In the genomic region with DNA sequence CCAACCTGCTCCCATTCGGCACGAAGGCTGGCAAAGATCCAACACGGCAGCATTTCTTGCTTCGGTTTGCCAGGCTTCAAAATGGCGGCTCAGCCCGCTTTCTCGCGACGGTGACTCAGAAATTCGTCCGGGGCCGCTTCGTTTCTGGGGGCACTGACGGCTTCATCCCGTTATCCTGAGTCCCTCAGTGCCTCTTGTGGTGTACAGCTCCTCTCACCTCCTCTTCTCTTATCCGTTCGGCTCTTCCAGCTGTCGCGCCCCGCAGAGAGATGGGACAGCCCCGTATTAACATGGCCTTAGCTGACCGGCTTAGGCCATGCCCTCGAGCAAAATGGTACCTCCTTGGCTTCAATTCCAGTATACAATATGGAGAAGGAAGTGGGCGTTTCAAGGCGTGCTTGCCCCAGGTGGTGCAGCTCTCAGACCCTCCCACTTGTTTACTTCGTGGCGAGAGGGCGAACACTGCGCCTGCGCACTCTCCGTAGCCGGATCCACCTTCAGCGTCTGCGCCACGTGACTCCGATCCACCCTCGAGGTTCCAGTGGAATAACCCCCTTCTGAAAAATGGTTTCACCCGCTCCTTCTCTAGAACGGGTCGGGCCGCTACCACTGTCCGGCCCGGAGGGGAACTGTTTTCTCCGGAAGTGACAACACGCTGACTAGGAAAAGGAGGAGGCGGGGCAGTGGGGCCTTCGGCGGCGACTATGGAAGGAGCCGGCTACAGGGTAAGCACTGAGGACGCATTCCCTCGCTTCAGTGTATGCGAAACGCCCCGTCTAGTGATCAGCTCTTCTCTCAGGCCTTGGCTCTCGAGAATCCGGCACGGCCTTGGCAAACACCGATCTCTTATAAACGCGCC, we compare ENCODE assay signal across 8 cellular contexts. TPM values are rescaled to one million over a fixed set of nuclear protein-coding genes. Genes with fewer than 3 reads are reported as not detected.
DNase-seq lines count a peak whose midpoint lies in the region; FAIRE-seq and TF ChIP-seq lines count a peak whose summit lies in the region.

A gene (minus strand): TSS at position 336 of the 859 bp plus-strand sequence. CDS start 4,060 bp downstream, outside the sequence.
A gene (plus strand): TSS at position 683 of the 859 bp plus-strand sequence. CDS start 22 bp downstream, at position 705.

- peak within 1 kb of the TSS; percentile 27 for H3K4ac ChIP-seq in neuronal stem cell (ENCODE audit: low read length)

- peak; percentile 98 for FAIRE-seq in frontal cortex (lab: Jason Lieb, UNC)

- H3K36me3 ChIP-seq in neuronal stem cell (replicated peaks in 1 of 2; ENCODE audit: control insufficient read depth in 2 of 2, insufficient read depth in 2 of 2, low read length in 2 of 2), result peaks cover 32 to 33% of the 10 kb centered on the region in 2 donors

- peak within 1 kb of the TSS; percentile 92 for H3K14ac ChIP-seq in neuronal stem cell (ENCODE audit: low read length)

- no peaks in the 10 kb centered on the region for H3K27me3 ChIP-seq in neuronal stem cell (ENCODE audit: control insufficient read depth in 3 of 3, insufficient read depth in 3 of 3, low read depth in 1 of 3, low read length in 3 of 3)

- peak within 1 kb of the TSS; percentile 100 for H3K9ac ChIP-seq in neuronal stem cell (ENCODE audit: low read depth, low read length, poor library complexity)

- peak within 1 kb of the TSS; percentile 99 for H3K18ac ChIP-seq in neuronal stem cell (ENCODE audit: low read length)

- TF ChIP-seq POLR2A in NB4 (IDR thresholded peaks at IDR 0.05; ENCODE audit: extremely low read depth, insufficient read length), result peak; percentile 62

- H3K27ac Mint-ChIP-seq in HFFc6, result no peak within 1 kb of the TSS
- H3K27ac Mint-ChIP-seq in activated naive CD4-positive, alpha-beta T cell treated with anti-CD3 and anti-CD28 coated beads for 36 hours, result no peak within 1 kb of the TSS

- peaks cover 23% of the 10 kb centered on the region for H3K4me1 Mint-ChIP-seq in HFFc6 (ENCODE audit: low read depth)
- peaks cover 28% of the 10 kb centered on the region for H3K4me1 Mint-ChIP-seq in activated naive CD4-positive, alpha-beta T cell treated with anti-CD3 and anti-CD28 coated beads for 36 hours (ENCODE audit: low read depth)

- no peak within 1 kb of the TSS for H3K4me3 Mint-ChIP-seq in HFFc6
- no peak within 1 kb of the TSS for H3K4me3 Mint-ChIP-seq in activated naive CD4-positive, alpha-beta T cell treated with anti-CD3 and anti-CD28 coated beads for 36 hours

- intact Hi-C loops in activated naive CD4-positive, alpha-beta T cell treated with anti-CD3 and anti-CD28 coated beads for 36 hours (cut with micrococcal nuclease), result loop anchor here (1.0 to 10.0 kb wide), 12 partner anchors 8 to 542 kb away; a partner anchor contains a TSS

- no CpG with 5 or more reads among the region's 61 CpGs for WGBS in neuronal stem cell (ENCODE audit: extremely low coverage in 2 of 2, insufficient read length in 2 of 2, insufficient replicate concordance in 1 of 2), 2 donors

- H2AK5ac ChIP-seq in neuronal stem cell (ENCODE audit: low read depth, low read length), result peak within 1 kb of the TSS; percentile 47

- H4K91ac ChIP-seq in neuronal stem cell (ENCODE audit: low read depth, low read length, poor library complexity), result peak within 1 kb of the TSS; percentile 38

- no peaks in the 10 kb centered on the region; the same call in none of the 2 replicates for H3K27me3 Mint-ChIP-seq in HFFc6 (ENCODE audit: insufficient read depth)
- H3K27me3 Mint-ChIP-seq in activated naive CD4-positive, alpha-beta T cell treated with anti-CD3 and anti-CD28 coated beads for 36 hours (ENCODE audit: low read depth), result no peaks in the 10 kb centered on the region

- H3K79me1 ChIP-seq in neuronal stem cell (ENCODE audit: low read depth, low read length), result peaks cover 17% of the 10 kb centered on the region

- H2BK120ac ChIP-seq in neuronal stem cell (ENCODE audit: low read depth, low read length), result peak within 1 kb of the TSS; percentile 52

- H2AFZ ChIP-seq in neuronal stem cell (ENCODE audit: low read length), result peak within 1 kb of the TSS; percentile 93

- no peaks in the 10 kb centered on the region for H3K9me3 Mint-ChIP-seq in HFFc6
- H3K9me3 Mint-ChIP-seq in activated naive CD4-positive, alpha-beta T cell treated with anti-CD3 and anti-CD28 coated beads for 36 hours, result no peaks in the 10 kb centered on the region

- H3K4me1 ChIP-seq in neuronal stem cell (ENCODE audit: control insufficient read depth in 2 of 2, insufficient read depth in 1 of 2, low read depth in 1 of 2, low read length in 2 of 2), result peaks cover 10 to 12% of the 10 kb centered on the region in 2 donors

- peak within 1 kb of the TSS; percentile 97 for H3K4me2 ChIP-seq in neuronal stem cell (ENCODE audit: insufficient read depth, low read length, poor library complexity, severe bottlenecking)

- no peak within 1 kb of the TSS for H2BK12ac ChIP-seq in neuronal stem cell (ENCODE audit: low read length)

- peak within 1 kb of the TSS; percentile 81 for H2BK15ac ChIP-seq in neuronal stem cell (ENCODE audit: low read length)

- H4K8ac ChIP-seq in neuronal stem cell (ENCODE audit: low read depth, low read length), result no peak within 1 kb of the TSS

- H3K27ac ChIP-seq in neuronal stem cell (replicated peaks; ENCODE audit: low read length), result peak within 1 kb of the TSS; percentile 95

- H3K4me3 ChIP-seq in NB4 (ENCODE audit: low read depth, low read length) (peak within 1 kb of the TSS; percentile 93), neuronal stem cell (ENCODE audit: low read length in 2 of 2) (peak within 1 kb of the TSS; percentile 86 to 93)

- H2BK5ac ChIP-seq in neuronal stem cell (ENCODE audit: low read length), result peak within 1 kb of the TSS; percentile 96

- H3K9me3 ChIP-seq in neuronal stem cell (replicated peaks in 1 of 2; ENCODE audit: control insufficient read depth in 2 of 2, insufficient read depth in 1 of 2, low read depth in 1 of 2, low read length in 2 of 2), result peaks cover 0 to 2% of the 10 kb centered on the region in 2 donors

- peak; percentile 100 for DNase-seq in GM04504 (ENCODE audit: low read depth)
- peak; percentile 100 for DNase-seq in HFFc6
- peak; percentile 99 for DNase-seq in NB4 (ENCODE audit: low read depth)
- DNase-seq in SK-N-DZ (ENCODE audit: low spot score), result peak; percentile 98
- peak; percentile 99 for DNase-seq in activated naive CD4-positive, alpha-beta T cell treated with anti-CD3 and anti-CD28 coated beads for 36 hours
- DNase-seq in frontal cortex (ENCODE audit: low spot score in 2 of 2), result peak; percentile 94 to 96
- peak; percentile 100 for DNase-seq in neuronal stem cell (ENCODE audit: low spot score)

- CTCF ChIA-PET in activated naive CD4-positive, alpha-beta T cell treated with anti-CD3 and anti-CD28 coated beads for 36 hours (lab: Charles Lee), result interaction anchor here (0.6 kb wide), 2 partner anchors 9 to 256 kb away, joined by 3 read pairs; no protein-coding TSS in a partner anchor

- peaks cover 10% of the 10 kb centered on the region for H3K36me3 Mint-ChIP-seq in HFFc6 (ENCODE audit: low read depth)
- H3K36me3 Mint-ChIP-seq in activated naive CD4-positive, alpha-beta T cell treated with anti-CD3 and anti-CD28 coated beads for 36 hours (ENCODE audit: low read depth), result peaks cover 13% of the 10 kb centered on the region

- TF ChIP-seq CTCF in HFFc6 (IDR thresholded peaks at IDR 0.05) (no peak), NB4 (IDR thresholded peaks at IDR 0.05; ENCODE audit: low read depth, low read length) (no peak), subcutaneous adipose tissue (IDR thresholded peaks at IDR 0.05; ENCODE audit: low read depth) (no peak)

- peak within 1 kb of the TSS; percentile 98 for H3K23ac ChIP-seq in neuronal stem cell (ENCODE audit: low read depth, low read length, poor library complexity)

RNA-seq across cellular contexts. Expression of the first gene that starts in this region (rescaled TPM):
- 100 to 1,000 TPM in 5 of 6 experiments, 10 to 100 TPM in 1; 98.5 to 128 (median 104) TPM for total RNA-seq in HFFc6 (2021; fragmentation: NEBNext Ultra II Directional; extraction: Animal tissue kit (Norgen Biotek cat#: 25700))
- 4.9 TPM in 2 replicates for polyA plus RNA-seq in SK-N-DZ (2014; cell fraction: cytosol; rRNA removed)
- 8.1 and 13.5 TPM in 2 replicates for polyA plus RNA-seq in SK-N-DZ (2014; cell fraction: nucleus; rRNA removed)
- total RNA-seq in activated naive CD4-positive, alpha-beta T cell treated with anti-CD3 and anti-CD28 coated beads for 36 hours, result 10 to 100 TPM; 13.3 to 14.2 TPM
- total RNA-seq in frontal cortex, result 4.1 TPM
- polyA plus RNA-seq in neuronal stem cell (2013, experiment 1 of 2), result 45.3 TPM
- 42.9 TPM for polyA plus RNA-seq in neuronal stem cell (2013, experiment 2 of 2)
- 10 to 100 TPM in 2 of 4 donors, 1 to 10 TPM in 2; 5.5 to 20.3 (median 9.1) TPM for total RNA-seq in subcutaneous adipose tissue

RNA-seq across cellular contexts. Expression of the second gene that starts in this region (rescaled TPM):
- total RNA-seq in HFFc6 (2021; fragmentation: NEBNext Ultra II Directional; extraction: Animal tissue kit (Norgen Biotek cat#: 25700)), result 10 to 100 TPM; 42.8 to 53.3 (median 46.8) TPM
- 4.3 and 5.3 TPM in 2 replicates for polyA plus RNA-seq in SK-N-DZ (2014; cell fraction: cytosol; rRNA removed)
- 10.3 and 15.1 TPM in 2 replicates for polyA plus RNA-seq in SK-N-DZ (2014; cell fraction: nucleus; rRNA removed)
- 10 to 100 TPM; 29.8 to 32.4 TPM for total RNA-seq in activated naive CD4-positive, alpha-beta T cell treated with anti-CD3 and anti-CD28 coated beads for 36 hours
- total RNA-seq in frontal cortex (5.7 TPM), subcutaneous adipose tissue (10 to 100 TPM; 19.2 to 60.8 (median 29.1) TPM)
- polyA plus RNA-seq in neuronal stem cell (2013, experiment 1 of 2), result 29.5 TPM
- polyA plus RNA-seq in neuronal stem cell (2013, experiment 2 of 2), result 29.9 TPM

Comparison
In these comparisons a context has a peak if more than half of its experiments do, and no peak if none do; other contexts are left out.
1. Peak in every context shown above with its lines: DNase-seq, H3K4me3 ChIP-seq and H3K27ac ChIP-seq.
2. RNA of the first gene that starts in this region (total RNA-seq): 98.5 to 128 TPM in HFFc6; 13.3 to 14.2 TPM in activated naive CD4-positive, alpha-beta T cell treated with anti-CD3 and anti-CD28 coated beads for 36 hours, 5.5 to 20.3 TPM in subcutaneous adipose tissue and 4.1 TPM in frontal cortex (single experiment); every median in the first group is over 4 times any median in the second.